Comparison of ENCODE assay signal across 8 cellular contexts in the genomic region with DNA sequence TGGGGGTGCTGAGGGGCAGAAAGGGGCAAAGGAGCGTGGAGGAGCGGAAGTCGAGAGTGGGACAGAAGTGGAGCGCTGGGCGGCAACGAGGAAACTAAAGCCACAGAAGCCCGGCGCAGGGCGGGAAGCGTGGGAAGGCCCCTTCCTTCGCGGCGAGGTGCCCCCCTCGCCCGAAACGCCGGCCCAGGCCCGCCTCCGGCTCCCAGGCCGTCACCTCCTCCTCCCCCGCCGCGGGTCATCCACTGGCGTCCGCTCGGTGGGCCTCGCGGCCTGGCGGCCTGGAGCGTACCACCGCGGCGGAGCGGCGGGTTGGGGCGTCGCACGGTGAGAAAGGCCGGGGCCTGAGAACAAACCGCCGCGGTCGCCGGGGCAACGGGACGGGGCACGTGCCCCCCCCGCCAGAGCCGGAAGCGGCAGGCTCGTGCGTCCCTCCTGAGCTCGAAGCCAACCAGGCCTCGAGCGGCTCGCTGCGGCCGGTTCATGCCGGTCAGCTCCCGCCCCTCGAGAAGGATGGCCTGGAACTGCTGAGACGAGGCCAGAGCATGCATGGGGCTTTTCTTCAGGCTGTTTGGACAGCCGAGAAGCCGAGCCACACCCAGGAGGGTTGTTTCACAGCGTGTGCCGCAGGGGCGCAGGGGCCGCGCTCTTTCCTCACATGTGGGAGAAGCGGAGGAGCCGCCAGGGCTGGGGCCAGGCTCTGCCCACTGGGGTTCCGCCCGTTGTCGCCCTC. TPM values are rescaled to one million over a fixed set of nuclear protein-coding genes. Genes with fewer than 3 reads are reported as not detected.
DNase-seq lines count a peak whose midpoint lies in the region; ATAC-seq and TF ChIP-seq lines count a peak whose summit lies in the region.

TCP11 (minus strand) TSS at position 349 of the 730 bp plus-strand sequence. CDS start 469 bp downstream, outside the sequence.

- H3K27ac ChIP-seq in duodenal mucosa (ENCODE audit: low read depth, low read length) (no peak within 1 kb of the TSS), neural progenitor cell (no peak within 1 kb of the TSS)

- H3K4me1 Mint-ChIP-seq in activated B cell treated with CpG ODN at 0.5 μM for 24 hours: peaks cover 12% of the 10 kb centered on the region
- peaks cover 21% of the 10 kb centered on the region for H3K4me1 Mint-ChIP-seq in neural progenitor cell

- no peaks in the 10 kb centered on the region for H3K79me2 ChIP-seq in neural progenitor cell (ENCODE audit: low read depth)

- peak; percentile 28 for ATAC-seq in activated B cell treated with CpG ODN at 0.5 μM for 24 hours (ENCODE audit: low read depth)
- no peak for ATAC-seq in HG03342 (IDR thresholded peaks at IDR 0.05; ENCODE audit: unreplicated experiment)
- ATAC-seq in HG02884 (IDR thresholded peaks at IDR 0.05; ENCODE audit: unreplicated experiment): no peak
- ATAC-seq in GM18511 (IDR thresholded peaks at IDR 0.05; ENCODE audit: unreplicated experiment): no peak

- H3K36me3 Mint-ChIP-seq in activated B cell treated with CpG ODN at 0.5 μM for 24 hours (ENCODE audit: low read depth) (no peaks in the 10 kb centered on the region), neural progenitor cell (no peaks in the 10 kb centered on the region)

- POLR2A ChIA-PET in activated B cell treated with CpG ODN at 0.5 μM for 24 hours (lab: Charles Lee): no interaction called here

- H3K27me3 Mint-ChIP-seq in activated B cell treated with CpG ODN at 0.5 μM for 24 hours (peaks cover 13% of the 10 kb centered on the region), neural progenitor cell (ENCODE audit: insufficient read depth, low read depth) (peaks cover 7% of the 10 kb centered on the region)

- CTCF ChIA-PET in activated B cell treated with CpG ODN at 0.5 μM for 24 hours (lab: Charles Lee): interaction anchor here (1.8 to 2.1 kb wide), 2 partner anchors 682 to 978 kb away, joined by 8 to 24 read pairs; no protein-coding TSS in a partner anchor

- no peaks in the 10 kb centered on the region for H3F3A ChIP-seq in neural progenitor cell (ENCODE audit: low read depth)

- H3K36me3 ChIP-seq in duodenal mucosa (ENCODE audit: control insufficient read depth in 1 of 2, insufficient read depth in 2 of 2, low read length in 2 of 2) (no peaks in the 10 kb centered on the region), neural progenitor cell (no peaks in the 10 kb centered on the region)

- H3K9me3 Mint-ChIP-seq in activated B cell treated with CpG ODN at 0.5 μM for 24 hours (no peaks in the 10 kb centered on the region), neural progenitor cell (no peaks in the 10 kb centered on the region)

- H2AFZ ChIP-seq in neural progenitor cell (replicated peaks): peak within 1 kb of the TSS; percentile 48

- intact Hi-C loops in activated B cell treated with CpG ODN at 0.5 μM for 24 hours (cut with micrococcal nuclease): loop anchor here (1.0 to 10.0 kb wide), 7 partner anchors 100 to 1086 kb away; partner anchors contain the start of genes BLTP3A and SMIM29

- H3K27me3 ChIP-seq in duodenal mucosa (ENCODE audit: control insufficient read depth in 1 of 2, insufficient read depth in 2 of 2, low read length in 2 of 2) (no peaks in the 10 kb centered on the region), neural progenitor cell (no peaks in the 10 kb centered on the region)

- peak; percentile 15 for DNase-seq in AG10803 (ENCODE audit: low read depth)
- peak; percentile 22 for DNase-seq in activated B cell treated with CpG ODN at 0.5 μM for 24 hours
- DNase-seq in neural progenitor cell (ENCODE audit: low spot score): no peak
- DNase-seq in SIG-M5 treated with dmso at 0.1 percent for 504 hours (lab: John Stamatoyannopoulos, UW; ENCODE audit: unreplicated experiment): no peak

- peak within 1 kb of the TSS; percentile 3 for H3K4me2 ChIP-seq in neural progenitor cell

- H3K27ac Mint-ChIP-seq in activated B cell treated with CpG ODN at 0.5 μM for 24 hours: no peak within 1 kb of the TSS
- H3K27ac Mint-ChIP-seq in neural progenitor cell: peak within 1 kb of the TSS; percentile 97

- no peaks in the 10 kb centered on the region for H4K20me1 ChIP-seq in neural progenitor cell (ENCODE audit: low read depth)

- H3K4me3 ChIP-seq in AG10803 (ENCODE audit: low read length) (no peak within 1 kb of the TSS), duodenal mucosa (ENCODE audit: low read depth in 1 of 2, low read length in 2 of 2) (peak within 1 kb of the TSS; percentile 22 to 43), neural progenitor cell (no peak within 1 kb of the TSS)

- peak within 1 kb of the TSS; percentile 41 for H3K4me3 Mint-ChIP-seq in activated B cell treated with CpG ODN at 0.5 μM for 24 hours
- peak within 1 kb of the TSS; percentile 55 for H3K4me3 Mint-ChIP-seq in neural progenitor cell

- peak within 1 kb of the TSS in 1 of 2 donors; percentile 9 for H3K9ac ChIP-seq in duodenal mucosa (ENCODE audit: low read depth in 1 of 2, low read length in 2 of 2)
- H3K9ac ChIP-seq in neural progenitor cell: no peak within 1 kb of the TSS

- H3K4me1 ChIP-seq in duodenal mucosa (ENCODE audit: control insufficient read depth in 1 of 2, insufficient read depth in 2 of 2, low read length in 2 of 2) (peaks cover 0 to 3% of the 10 kb centered on the region in 2 donors), neural progenitor cell (peaks cover 2% of the 10 kb centered on the region)

- H3K9me3 ChIP-seq in duodenal mucosa (ENCODE audit: control insufficient read depth in 1 of 2, low read length in 2 of 2): no peaks in the 10 kb centered on the region
- H3K9me3 ChIP-seq in neural progenitor cell (ENCODE audit: low read depth): no peaks in the 10 kb centered on the region

- TF ChIP-seq CTCF in AG10803 (conservative IDR thresholded peaks at IDR 0.05; ENCODE audit: low read length): no peak
- TF ChIP-seq CTCF in activated B cell treated with CpG ODN at 0.5 μM for 24 hours (IDR thresholded peaks at IDR 0.05): no peak
- no peak for TF ChIP-seq CTCF in neural progenitor cell (IDR thresholded peaks at IDR 0.05)

RNA-seq across cellular contexts. Expression of gene TCP11, which starts in this region (rescaled TPM):
- not detected in 2 replicates for total RNA-seq in activated B cell treated with CpG ODN at 0.5 μM for 24 hours
- total RNA-seq in neural progenitor cell (ENCODE audit: low replicate concordance): 0.25 TPM in 1 of 2 replicates, not detected in the other

Comparison
In these comparisons a context has a peak if more than half of its experiments do, and no peak if none do; other contexts are left out.
1. Peak in DNase-seq and ATAC-seq in activated B cell treated with CpG ODN at 0.5 μM for 24 hours; RNA of the gene not detected or under 1 TPM.
2. H3K4me3 ChIP-seq: peak in duodenal mucosa (2 of 2); none in AG10803 (single experiment) and neural progenitor cell (single experiment).